In the genomic region with DNA sequence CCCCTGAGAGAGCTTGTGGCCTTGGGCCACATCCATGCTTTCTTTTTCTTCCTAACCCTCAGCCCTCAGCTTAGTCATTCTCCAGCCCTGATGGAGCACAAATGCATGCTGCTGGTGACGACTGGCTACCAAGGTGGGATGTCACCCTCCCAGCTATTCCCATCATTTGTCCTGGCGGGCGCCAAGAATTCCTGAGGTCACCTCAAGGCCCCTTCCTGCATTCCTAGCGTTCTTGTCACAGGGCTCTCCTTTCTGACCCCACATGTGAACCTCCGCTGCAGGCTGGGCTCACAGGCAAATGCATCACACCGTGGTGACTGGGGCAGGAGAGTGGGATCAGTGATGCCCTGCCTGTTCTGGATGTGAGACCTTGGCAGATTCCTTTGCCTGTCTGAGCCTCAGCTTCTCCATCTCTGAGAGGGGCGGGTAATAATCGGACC, we compare ENCODE assay signal across 9 cellular contexts. TPM values are rescaled to one million over a fixed set of nuclear protein-coding genes. Genes with fewer than 3 reads are reported as not detected.
DNase-seq lines count a peak whose midpoint lies in the region; ATAC-seq and TF ChIP-seq lines count a peak whose summit lies in the region.
"Had no signal": no experiment of that assay in that cellular context is flagged by ENCODE, and none has a peak within 500 bp of the region (broad histone marks: within the 10 kb centered on the region; RNA-seq: fewer than 3 reads in every experiment).

No MANE protein-coding gene starts in this region.

- TF ChIP-seq CTCF in H9 (conservative IDR thresholded peaks at IDR 0.05) (no peak), fibroblast of the aortic adventitia (IDR thresholded peaks at IDR 0.05; ENCODE audit: insufficient read depth, low read length) (no peak), smooth muscle cell (IDR thresholded peaks at IDR 0.05; ENCODE audit: borderline replicate concordance, insufficient read depth, poor library complexity, severe bottlenecking) (no peak)

- peaks cover 9% of the 10 kb centered on the region for H3F3A ChIP-seq in smooth muscle cell (ENCODE audit: low read depth)

- ATAC-seq in SK-N-SH treated with all-trans-retinoic acid at 6 μM for 48 hours (peak; percentile 39), GM19023 (IDR thresholded peaks at IDR 0.05; ENCODE audit: unreplicated experiment) (no peak)
- ATAC-seq: K562, T-cell had no signal

- H2BK5ac ChIP-seq in H9 (ENCODE audit: insufficient read length, low read length): no peak overlapping the region

- no peaks in the 10 kb centered on the region for H3K9me3 Mint-ChIP-seq in H9
- H3K9me3 Mint-ChIP-seq: T-cell had no signal

- no peak overlapping the region; the same call in 1 of the 2 replicates for H3K14ac ChIP-seq in H9 (ENCODE audit: insufficient read depth, low read length)

- H3K4me3 ChIP-seq in fibroblast of the aortic adventitia (ENCODE audit: low read depth, low read length): no peak overlapping the region
- no peak overlapping the region for H3K4me3 ChIP-seq in smooth muscle cell
- H3K4me3 ChIP-seq: K562 had no signal

- no peak overlapping the region for H3K4ac ChIP-seq in H9 (ENCODE audit: low read depth, low read length)

- no peaks in the 10 kb centered on the region for H3K9me3 ChIP-seq in H9 (ENCODE audit: control insufficient read depth, low read depth, low read length)
- no peaks in the 10 kb centered on the region for H3K9me3 ChIP-seq in smooth muscle cell (replicated peaks; ENCODE audit: low read depth)

- no peaks in the 10 kb centered on the region for H3K79me1 ChIP-seq in H9 (ENCODE audit: insufficient read depth, low read depth, low read length, poor library complexity, severe bottlenecking)

- no peak overlapping the region for H2BK20ac ChIP-seq in H9 (ENCODE audit: low read depth, low read length, poor library complexity, severe bottlenecking)

- no CpG with 5 or more reads among the region's 8 CpGs for WGBS in H9 (ENCODE audit: extremely low coverage, insufficient read length, low lambda C conversion rate)
- 49% methylated on average over 8 of the region's 8 CpGs for WGBS in smooth muscle cell (ENCODE audit: low lambda C conversion rate)

- H3T11ph ChIP-seq in H9 (ENCODE audit: low read length): no peak overlapping the region

- peak overlapping the region; percentile 74 for H4K91ac ChIP-seq in H9 (ENCODE audit: insufficient read length, low read depth, low read length)

- H4K20me1 ChIP-seq in H9 (ENCODE audit: control insufficient read depth, insufficient read depth, insufficient read length): peaks cover 2% of the 10 kb centered on the region
- H4K20me1 ChIP-seq in smooth muscle cell (ENCODE audit: low read depth): no peaks in the 10 kb centered on the region

- no peaks in the 10 kb centered on the region for H3K36me3 ChIP-seq in smooth muscle cell (ENCODE audit: low read depth)

- H3K23ac ChIP-seq in H9 (ENCODE audit: insufficient read length, low read depth, low read length): no peak overlapping the region

- peaks cover 41 to 46% of the 10 kb centered on the region in 2 experiments for H3K4me1 Mint-ChIP-seq in H9

- H4K5ac ChIP-seq in H9 (ENCODE audit: insufficient read length, low read depth, low read length): no peak overlapping the region

- no peak overlapping the region for H3K4me3 Mint-ChIP-seq in H9

- H3K18ac ChIP-seq in H9 (ENCODE audit: insufficient read length, low read depth, low read length): no peak overlapping the region

- H3K23me2 ChIP-seq in H9 (ENCODE audit: insufficient read length, low read depth, low read length, poor library complexity, severe bottlenecking): no peaks in the 10 kb centered on the region

- no peak overlapping the region for H2AK5ac ChIP-seq in H9 (ENCODE audit: insufficient read length, low read length)

- peaks cover 4% of the 10 kb centered on the region; the same call in 1 of the 2 replicates for H3K4me1 ChIP-seq in H9 (ENCODE audit: insufficient read depth, low read length)
- peaks cover 17% of the 10 kb centered on the region for H3K4me1 ChIP-seq in smooth muscle cell (ENCODE audit: low read depth)

- H3K79me2 ChIP-seq in H9 (ENCODE audit: insufficient read depth, low read length): no peaks in the 10 kb centered on the region
- H3K79me2 ChIP-seq in smooth muscle cell (ENCODE audit: low read depth): no peaks in the 10 kb centered on the region

- H3K27ac Mint-ChIP-seq in H9: peak overlapping the region in 1 of 3 experiments; percentile 76; a peak in 1 of 7 replicates

- H4K8ac ChIP-seq in H9 (replicated peaks; ENCODE audit: insufficient read length, low read depth, low read length): no peak overlapping the region

- no peak overlapping the region for H2BK120ac ChIP-seq in H9 (ENCODE audit: low read depth, low read length, poor library complexity, severe bottlenecking)

- H2AFZ ChIP-seq in H9 (ENCODE audit: low read length) (no peak overlapping the region), smooth muscle cell (ENCODE audit: low read depth) (no peak overlapping the region)

- DNase-seq in H9 (peak; percentile 83), fibroblast of the aortic adventitia (ENCODE audit: low read depth) (peak; percentile 65), smooth muscle cell (lab: John Stamatoyannopoulos, UW; ENCODE audit: unreplicated experiment) (no peak), retina (no peak)
- no peak for DNase-seq in activated CD4-positive, CD25-positive, alpha-beta regulatory T cell treated with anti-CD3 and anti-CD28 coated beads, Interleukin-2, amount 50 U/mL, for 72 hours
- DNase-seq: T-cell had no signal

- H2BK15ac ChIP-seq in H9 (ENCODE audit: low read depth, low read length): no peak overlapping the region

- H2BK12ac ChIP-seq in H9 (ENCODE audit: insufficient read length, low read depth, low read length): no peak overlapping the region

- H3K4me2 ChIP-seq in H9 (ENCODE audit: insufficient read depth, insufficient read length, low read length) (no peak overlapping the region), smooth muscle cell (peak overlapping the region; percentile 45)

- H3K56ac ChIP-seq in H9 (ENCODE audit: insufficient read length, low read depth, low read length): no peak overlapping the region

- no peak overlapping the region for H3K9ac ChIP-seq in H9 (ENCODE audit: extremely low read depth, insufficient read length, low read length)
- peak overlapping the region; percentile 33 for H3K9ac ChIP-seq in smooth muscle cell (ENCODE audit: low read depth)

- peaks cover 11% of the 10 kb centered on the region for H3K27me3 Mint-ChIP-seq in H9 (ENCODE audit: low read depth)

- H3K36me3 Mint-ChIP-seq in H9 (ENCODE audit: insufficient read depth in 1 of 3, low read depth in 3 of 3): no peaks in the 10 kb centered on the region
- H3K36me3 Mint-ChIP-seq: T-cell had no signal

- H3K27me3 ChIP-seq in H9 (ENCODE audit: insufficient read depth, low read length) (no peaks in the 10 kb centered on the region), smooth muscle cell (ENCODE audit: low read depth) (no peaks in the 10 kb centered on the region)

- H3K27ac ChIP-seq in H9 (ENCODE audit: insufficient read length, low read depth, low read length) (no peak overlapping the region), smooth muscle cell (ENCODE audit: low read depth) (peak overlapping the region; percentile 89)

TF ChIP-seq in SK-N-SH treated with all-trans-retinoic acid at 6 μM for 48 hours, 23 proteins besides CTCF, POLR2A, EP300 and RAD21:
- peak; percentile 12; the same call in 1 of the 2 replicates for TF ChIP-seq ISL1 (CRISPR knock-in tag; IDR thresholded peaks at IDR 0.05)
- no peak for TF ChIP-seq RARB (CRISPR knock-in tag; IDR thresholded peaks at IDR 0.05)

RNA-seq across cellular contexts. Expression of gene IFFO2, which starts 53.4 kb away (rescaled TPM):
- total RNA-seq in H9 (2021) (3.6 and 6.1 TPM in 2 replicates), fibroblast of the aortic adventitia (ENCODE audit: low replicate concordance) (3.3 and 23.4 TPM in 2 replicates), smooth muscle cell (19.1 and 28.0 TPM in 2 replicates)
- polyA plus RNA-seq in smooth muscle cell: 3.7 and 5.7 TPM in 2 replicates

Comparison
In these comparisons a context has a peak if more than half of its experiments do, and no peak if none do; other contexts are left out.
1. DNase-seq: peak in H9 (single experiment) and fibroblast of the aortic adventitia (single experiment); none in smooth muscle cell (single experiment), retina (single experiment) and activated CD4-positive, CD25-positive, alpha-beta regulatory T cell treated with anti-CD3 and anti-CD28 coated beads, Interleukin-2, amount 50 U/mL, for 72 hours (single experiment).